ENCODE assay signal across 2 cellular contexts in the genomic region with DNA sequence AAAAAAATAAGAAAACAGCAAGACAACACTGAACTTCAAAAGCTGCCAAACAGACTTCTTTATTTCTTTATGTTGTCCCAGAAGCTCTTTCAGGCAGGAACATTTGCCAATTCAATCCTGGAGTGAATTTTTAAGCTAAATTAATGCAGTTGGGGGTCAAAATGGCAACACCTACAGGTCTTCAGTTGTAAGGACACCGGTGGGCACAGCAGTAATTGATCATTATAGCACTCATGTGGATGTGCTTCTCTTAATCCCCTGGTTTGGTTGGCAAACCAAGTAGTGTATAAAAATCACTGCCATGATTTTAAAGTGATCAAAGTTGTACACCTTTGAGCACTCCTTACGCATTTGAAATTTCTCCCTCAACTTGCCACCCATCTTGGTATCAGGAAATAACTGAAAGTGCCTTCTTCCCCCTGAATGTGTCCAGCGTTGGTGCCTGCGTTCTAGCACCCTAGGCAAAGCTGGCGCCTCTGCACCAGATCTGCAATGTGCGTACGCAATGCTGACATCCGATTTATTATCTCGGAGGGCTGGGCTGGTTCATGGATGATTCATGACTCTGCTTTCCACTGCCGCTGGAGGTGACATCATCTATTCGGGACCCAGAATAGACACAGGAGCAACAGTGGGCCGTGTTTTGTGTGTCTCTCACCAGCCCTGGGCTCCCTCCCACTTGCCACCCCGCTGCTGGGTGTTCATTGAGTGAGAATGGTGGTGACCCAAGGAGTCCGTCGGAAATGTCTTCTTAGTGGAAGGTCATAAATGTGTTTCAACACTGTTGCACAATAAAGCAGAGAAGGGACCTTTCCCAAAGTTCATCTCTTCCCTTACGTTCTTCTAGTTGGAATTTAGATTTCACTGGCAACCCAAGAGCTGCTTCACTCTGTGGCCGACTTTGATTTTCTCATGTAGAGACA.
TF ChIP-seq lines count a peak whose summit lies in the region.

No MANE protein-coding gene starts in this region.

TF ChIP-seq in IMR-90, 13 proteins besides CTCF, POLR2A, EP300 and RAD21 (continued from another document):
- TF ChIP-seq CEBPB (IDR thresholded peaks at IDR 0.05; ENCODE audit: low read depth, low read length), result peak; percentile 66; the same call in 1 of the 2 replicates

TF ChIP-seq in SK-N-SH, 30 proteins besides CTCF, POLR2A, EP300 and RAD21 (continued from another document):
- TF ChIP-seq FOXJ3 (CRISPR knock-in tag; IDR thresholded peaks at IDR 0.05) (peak; percentile 95), TCF12 (IDR thresholded peaks at IDR 0.05) (peak; percentile 84), CHD2 (IDR thresholded peaks at IDR 0.05; ENCODE audit: low read length, partially characterized antibody) (peak; percentile 90), YY1 (IDR thresholded peaks at IDR 0.05; ENCODE audit: low read depth) (no peak), TEAD4 (IDR thresholded peaks at IDR 0.05; ENCODE audit: borderline replicate concordance, insufficient read depth) (no peak), SMC3 (IDR thresholded peaks at IDR 0.05; ENCODE audit: low read depth, low read length) (peak; percentile 14; the same call in 1 of the 2 replicates), ELF1 (IDR thresholded peaks at IDR 0.05) (no peak), NRF1 (IDR thresholded peaks at IDR 0.05; ENCODE audit: low read depth, low read length) (peak; percentile 39), MEF2A (IDR thresholded peaks at IDR 0.05; ENCODE audit: borderline replicate concordance, low read depth) (peak; percentile 82; the same call in 1 of the 2 replicates), EZH2phosphoT487 (IDR thresholded peaks at IDR 0.05; ENCODE audit: borderline replicate concordance, low read depth) (no peak), FOXM1 (IDR thresholded peaks at IDR 0.05; ENCODE audit: low read depth) (no peak), RFX5 (IDR thresholded peaks at IDR 0.05; ENCODE audit: low read length) (no peak), IRF3 (IDR thresholded peaks at IDR 0.05; ENCODE audit: low read depth, low read length) (no peak), NFIC (IDR thresholded peaks at IDR 0.05; ENCODE audit: borderline replicate concordance) (peak; percentile 71), FOSL2 (IDR thresholded peaks at IDR 0.05; ENCODE audit: borderline replicate concordance, low read depth) (peak; percentile 95), USF2 (IDR thresholded peaks at IDR 0.05; ENCODE audit: borderline replicate concordance, low read depth, low read length) (no peak), MXI1 (IDR thresholded peaks at IDR 0.05; ENCODE audit: low read depth, low read length) (peak; percentile 89; the same call in 1 of the 2 replicates), GATA2 (CRISPR knock-in tag; IDR thresholded peaks at IDR 0.05) (peak; percentile 92), PBX3 (IDR thresholded peaks at IDR 0.05) (peak; percentile 98), RXRA (IDR thresholded peaks at IDR 0.05; ENCODE audit: borderline replicate concordance, low read depth) (no peak; the same call in 1 of the 2 replicates), SIN3A (IDR thresholded peaks at IDR 0.05; ENCODE audit: borderline replicate concordance, low read depth, low read length) (peak; percentile 48; the same call in 1 of the 2 replicates), JUND (IDR thresholded peaks at IDR 0.05) (peak; percentile 95), RCOR1 (IDR thresholded peaks at IDR 0.05; ENCODE audit: low read length) (peak; percentile 80), GABPA (IDR thresholded peaks at IDR 0.05; ENCODE audit: low read depth) (no peak), POLR2AphosphoS5 (IDR thresholded peaks at IDR 0.05; ENCODE audit: low read depth, low read length) (peak; percentile 69)
- TF ChIP-seq, protein P1, sequence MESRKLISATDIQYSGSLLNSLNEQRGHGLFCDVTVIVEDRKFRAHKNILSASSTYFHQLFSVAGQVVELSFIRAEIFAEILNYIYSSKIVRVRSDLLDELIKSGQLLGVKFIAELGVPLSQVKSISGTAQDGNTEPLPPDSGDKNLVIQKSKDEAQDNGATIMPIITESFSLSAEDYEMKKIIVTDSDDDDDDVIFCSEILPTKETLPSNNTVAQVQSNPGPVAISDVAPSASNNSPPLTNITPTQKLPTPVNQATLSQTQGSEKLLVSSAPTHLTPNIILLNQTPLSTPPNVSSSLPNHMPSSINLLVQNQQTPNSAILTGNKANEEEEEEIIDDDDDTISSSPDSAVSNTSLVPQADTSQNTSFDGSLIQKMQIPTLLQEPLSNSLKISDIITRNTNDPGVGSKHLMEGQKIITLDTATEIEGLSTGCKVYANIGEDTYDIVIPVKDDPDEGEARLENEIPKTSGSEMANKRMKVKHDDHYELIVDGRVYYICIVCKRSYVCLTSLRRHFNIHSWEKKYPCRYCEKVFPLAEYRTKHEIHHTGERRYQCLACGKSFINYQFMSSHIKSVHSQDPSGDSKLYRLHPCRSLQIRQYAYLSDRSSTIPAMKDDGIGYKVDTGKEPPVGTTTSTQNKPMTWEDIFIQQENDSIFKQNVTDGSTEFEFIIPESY (IDR thresholded peaks at IDR 0.05; ENCODE audit: borderline replicate concordance, low read depth), result no peak
- TF ChIP-seq, protein P2, sequence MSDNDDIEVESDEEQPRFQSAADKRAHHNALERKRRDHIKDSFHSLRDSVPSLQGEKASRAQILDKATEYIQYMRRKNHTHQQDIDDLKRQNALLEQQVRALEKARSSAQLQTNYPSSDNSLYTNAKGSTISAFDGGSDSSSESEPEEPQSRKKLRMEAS (IDR thresholded peaks at IDR 0.05; ENCODE audit: low read depth), result no peak; the same call in 1 of the 2 replicates
- TF ChIP-seq, protein P3, sequence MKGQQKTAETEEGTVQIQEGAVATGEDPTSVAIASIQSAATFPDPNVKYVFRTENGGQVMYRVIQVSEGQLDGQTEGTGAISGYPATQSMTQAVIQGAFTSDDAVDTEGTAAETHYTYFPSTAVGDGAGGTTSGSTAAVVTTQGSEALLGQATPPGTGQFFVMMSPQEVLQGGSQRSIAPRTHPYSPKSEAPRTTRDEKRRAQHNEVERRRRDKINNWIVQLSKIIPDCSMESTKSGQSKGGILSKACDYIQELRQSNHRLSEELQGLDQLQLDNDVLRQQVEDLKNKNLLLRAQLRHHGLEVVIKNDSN (IDR thresholded peaks at IDR 0.05; ENCODE audit: borderline replicate concordance, low read depth), result no peak
- TF ChIP-seq, protein P4, sequence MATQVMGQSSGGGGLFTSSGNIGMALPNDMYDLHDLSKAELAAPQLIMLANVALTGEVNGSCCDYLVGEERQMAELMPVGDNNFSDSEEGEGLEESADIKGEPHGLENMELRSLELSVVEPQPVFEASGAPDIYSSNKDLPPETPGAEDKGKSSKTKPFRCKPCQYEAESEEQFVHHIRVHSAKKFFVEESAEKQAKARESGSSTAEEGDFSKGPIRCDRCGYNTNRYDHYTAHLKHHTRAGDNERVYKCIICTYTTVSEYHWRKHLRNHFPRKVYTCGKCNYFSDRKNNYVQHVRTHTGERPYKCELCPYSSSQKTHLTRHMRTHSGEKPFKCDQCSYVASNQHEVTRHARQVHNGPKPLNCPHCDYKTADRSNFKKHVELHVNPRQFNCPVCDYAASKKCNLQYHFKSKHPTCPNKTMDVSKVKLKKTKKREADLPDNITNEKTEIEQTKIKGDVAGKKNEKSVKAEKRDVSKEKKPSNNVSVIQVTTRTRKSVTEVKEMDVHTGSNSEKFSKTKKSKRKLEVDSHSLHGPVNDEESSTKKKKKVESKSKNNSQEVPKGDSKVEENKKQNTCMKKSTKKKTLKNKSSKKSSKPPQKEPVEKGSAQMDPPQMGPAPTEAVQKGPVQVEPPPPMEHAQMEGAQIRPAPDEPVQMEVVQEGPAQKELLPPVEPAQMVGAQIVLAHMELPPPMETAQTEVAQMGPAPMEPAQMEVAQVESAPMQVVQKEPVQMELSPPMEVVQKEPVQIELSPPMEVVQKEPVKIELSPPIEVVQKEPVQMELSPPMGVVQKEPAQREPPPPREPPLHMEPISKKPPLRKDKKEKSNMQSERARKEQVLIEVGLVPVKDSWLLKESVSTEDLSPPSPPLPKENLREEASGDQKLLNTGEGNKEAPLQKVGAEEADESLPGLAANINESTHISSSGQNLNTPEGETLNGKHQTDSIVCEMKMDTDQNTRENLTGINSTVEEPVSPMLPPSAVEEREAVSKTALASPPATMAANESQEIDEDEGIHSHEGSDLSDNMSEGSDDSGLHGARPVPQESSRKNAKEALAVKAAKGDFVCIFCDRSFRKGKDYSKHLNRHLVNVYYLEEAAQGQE (IDR thresholded peaks at IDR 0.05; ENCODE audit: low read depth, low read length), result peak; percentile 42; the same call in 1 of the 2 replicates
